In genomic region chr2:98608118-98608961, GRCh38 we compare ENCODE assay signal across 8 cellular contexts. TPM values are rescaled to one million over a fixed set of nuclear protein-coding genes. Genes with fewer than 3 reads are reported as not detected.
DNase-seq lines count a peak whose midpoint lies in the region; ATAC-seq and TF ChIP-seq lines count a peak whose summit lies in the region.

Gene COA5 (minus strand): TSS chr2:98608512. CDS start chr2:98608405, 107 bp downstream.
Gene UNC50 (plus strand): TSS chr2:98608589. CDS start chr2:98609760, 1,171 bp downstream.

- peak within 1 kb of the TSS; percentile 94 to 99 for H3K27ac ChIP-seq in left lung

- no peaks in the 10 kb centered on the region for H3K9me3 ChIP-seq in left lung

- peaks cover 0 to 37% of the 10 kb centered on the region in 2 donors for H3K36me3 ChIP-seq in left lung

- peak within 1 kb of the TSS; percentile 99 for H3K27ac Mint-ChIP-seq in dendritic cell treated with granulocyte-macrophage colony-stimulating factor and Interleukin-4, amounts not matched to agents 40 ng/mL and 50 ng/mL, for 4 days

- H3K4me3 Mint-ChIP-seq in dendritic cell treated with granulocyte-macrophage colony-stimulating factor and Interleukin-4, amounts not matched to agents 40 ng/mL and 50 ng/mL, for 4 days, result peak within 1 kb of the TSS; percentile 93

- DNase-seq in C1 segment of cervical spinal cord (lab: John Stamatoyannopoulos, UW) (peak; percentile 42 to 93 (median 78)), NCI-H748 (lab: John Stamatoyannopoulos, UW; ENCODE audit: unreplicated experiment) (peak; percentile 88), left lung (peak; percentile 89 to 97)
- DNase-seq in activated CD4-positive, alpha-beta T cell treated with anti-CD3 and anti-CD28 coated beads, Interleukin-2, amount 50 U/mL, for 1 hour, result peak; percentile 90
- peak; percentile 82 for DNase-seq in stimulated activated CD4-positive, alpha-beta T cell treated with anti-CD3 and anti-CD28 coated beads, Interleukin-2, amount 100 ng/mL, for 4 hours (ENCODE audit: low read depth)

- peaks cover 27 to 53% of the 10 kb centered on the region in 2 donors for H3K4me1 ChIP-seq in left lung

- peak; percentile 90 for ATAC-seq in GM19372 (IDR thresholded peaks at IDR 0.05; ENCODE audit: low read depth, unreplicated experiment)
- peak; percentile 81 for ATAC-seq in HG03521 (IDR thresholded peaks at IDR 0.05; ENCODE audit: unreplicated experiment)
- ATAC-seq in left lung, result peak; percentile 98

- TF ChIP-seq CTCF in left lung (IDR thresholded peaks at IDR 0.05), result no peak

- no peaks in the 10 kb centered on the region for H3K27me3 Mint-ChIP-seq in dendritic cell treated with granulocyte-macrophage colony-stimulating factor and Interleukin-4, amounts not matched to agents 40 ng/mL and 50 ng/mL, for 4 days

- H3K4me1 Mint-ChIP-seq in dendritic cell treated with granulocyte-macrophage colony-stimulating factor and Interleukin-4, amounts not matched to agents 40 ng/mL and 50 ng/mL, for 4 days (ENCODE audit: low read depth), result peaks cover 51% of the 10 kb centered on the region

- intact Hi-C loops in dendritic cell treated with granulocyte-macrophage colony-stimulating factor and Interleukin-4, amounts not matched to agents 40 ng/mL and 50 ng/mL, for 4 days (cut with micrococcal nuclease), result loop anchor here (5.0 kb wide), 2 partner anchors 574 to 946 kb away; partner anchors contain the start of genes ACTR1B, MITD1 and MRPL30
- intact Hi-C loops in left lung (cut with DNase I), result no loop called here

- H3K9me3 Mint-ChIP-seq in dendritic cell treated with granulocyte-macrophage colony-stimulating factor and Interleukin-4, amounts not matched to agents 40 ng/mL and 50 ng/mL, for 4 days, result no peaks in the 10 kb centered on the region

- H3K27me3 ChIP-seq in left lung, result no peaks in the 10 kb centered on the region

- H3K4me3 ChIP-seq in left lung, result peak within 1 kb of the TSS; percentile 96 to 100

- peaks cover 70% of the 10 kb centered on the region for H3K36me3 Mint-ChIP-seq in dendritic cell treated with granulocyte-macrophage colony-stimulating factor and Interleukin-4, amounts not matched to agents 40 ng/mL and 50 ng/mL, for 4 days (ENCODE audit: low read depth)

RNA-seq across cellular contexts. Expression of gene COA5, which starts in this region (rescaled TPM):
- total RNA-seq in left lung, result 10 to 100 TPM; 24.3 to 26.6 TPM

RNA-seq across cellular contexts. Expression of gene UNC50, which starts in this region (rescaled TPM):
- 10 to 100 TPM; 48.1 to 48.9 TPM for total RNA-seq in left lung

Comparison
In these comparisons a context has a peak if more than half of its experiments do, and no peak if none do; other contexts are left out.
1. Peak in every context shown above with its lines: DNase-seq, ATAC-seq, H3K4me3 ChIP-seq and H3K27ac ChIP-seq.